Comparison of ENCODE assay signal across 1 cellular context in genomic region chr1:38875811-38876210, GRCh38.
TF ChIP-seq lines count a peak whose summit lies in the region.

No MANE protein-coding gene starts in this region.

TF ChIP-seq in WTC11, 78 proteins besides CTCF, POLR2A, EP300 and RAD21 (continued from another document):
- TF ChIP-seq, protein P1, sequence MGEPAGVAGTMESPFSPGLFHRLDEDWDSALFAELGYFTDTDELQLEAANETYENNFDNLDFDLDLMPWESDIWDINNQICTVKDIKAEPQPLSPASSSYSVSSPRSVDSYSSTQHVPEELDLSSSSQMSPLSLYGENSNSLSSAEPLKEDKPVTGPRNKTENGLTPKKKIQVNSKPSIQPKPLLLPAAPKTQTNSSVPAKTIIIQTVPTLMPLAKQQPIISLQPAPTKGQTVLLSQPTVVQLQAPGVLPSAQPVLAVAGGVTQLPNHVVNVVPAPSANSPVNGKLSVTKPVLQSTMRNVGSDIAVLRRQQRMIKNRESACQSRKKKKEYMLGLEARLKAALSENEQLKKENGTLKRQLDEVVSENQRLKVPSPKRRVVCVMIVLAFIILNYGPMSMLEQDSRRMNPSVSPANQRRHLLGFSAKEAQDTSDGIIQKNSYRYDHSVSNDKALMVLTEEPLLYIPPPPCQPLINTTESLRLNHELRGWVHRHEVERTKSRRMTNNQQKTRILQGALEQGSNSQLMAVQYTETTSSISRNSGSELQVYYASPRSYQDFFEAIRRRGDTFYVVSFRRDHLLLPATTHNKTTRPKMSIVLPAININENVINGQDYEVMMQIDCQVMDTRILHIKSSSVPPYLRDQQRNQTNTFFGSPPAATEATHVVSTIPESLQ (CRISPR knock-in tag; IDR thresholded peaks at IDR 0.05) = no peak
- TF ChIP-seq GABPB1 (CRISPR knock-in tag; IDR thresholded peaks at IDR 0.05) (no peak), SP1 (CRISPR knock-in tag; conservative IDR thresholded peaks at IDR 0.05) (no peak), ZBTB43 (CRISPR knock-in tag; IDR thresholded peaks at IDR 0.05) (no peak), RELA (CRISPR knock-in tag; IDR thresholded peaks at IDR 0.05; ENCODE audit: borderline replicate concordance) (no peak), IRF1 (CRISPR knock-in tag; IDR thresholded peaks at IDR 0.05) (no peak)
- TF ChIP-seq, protein P2, sequence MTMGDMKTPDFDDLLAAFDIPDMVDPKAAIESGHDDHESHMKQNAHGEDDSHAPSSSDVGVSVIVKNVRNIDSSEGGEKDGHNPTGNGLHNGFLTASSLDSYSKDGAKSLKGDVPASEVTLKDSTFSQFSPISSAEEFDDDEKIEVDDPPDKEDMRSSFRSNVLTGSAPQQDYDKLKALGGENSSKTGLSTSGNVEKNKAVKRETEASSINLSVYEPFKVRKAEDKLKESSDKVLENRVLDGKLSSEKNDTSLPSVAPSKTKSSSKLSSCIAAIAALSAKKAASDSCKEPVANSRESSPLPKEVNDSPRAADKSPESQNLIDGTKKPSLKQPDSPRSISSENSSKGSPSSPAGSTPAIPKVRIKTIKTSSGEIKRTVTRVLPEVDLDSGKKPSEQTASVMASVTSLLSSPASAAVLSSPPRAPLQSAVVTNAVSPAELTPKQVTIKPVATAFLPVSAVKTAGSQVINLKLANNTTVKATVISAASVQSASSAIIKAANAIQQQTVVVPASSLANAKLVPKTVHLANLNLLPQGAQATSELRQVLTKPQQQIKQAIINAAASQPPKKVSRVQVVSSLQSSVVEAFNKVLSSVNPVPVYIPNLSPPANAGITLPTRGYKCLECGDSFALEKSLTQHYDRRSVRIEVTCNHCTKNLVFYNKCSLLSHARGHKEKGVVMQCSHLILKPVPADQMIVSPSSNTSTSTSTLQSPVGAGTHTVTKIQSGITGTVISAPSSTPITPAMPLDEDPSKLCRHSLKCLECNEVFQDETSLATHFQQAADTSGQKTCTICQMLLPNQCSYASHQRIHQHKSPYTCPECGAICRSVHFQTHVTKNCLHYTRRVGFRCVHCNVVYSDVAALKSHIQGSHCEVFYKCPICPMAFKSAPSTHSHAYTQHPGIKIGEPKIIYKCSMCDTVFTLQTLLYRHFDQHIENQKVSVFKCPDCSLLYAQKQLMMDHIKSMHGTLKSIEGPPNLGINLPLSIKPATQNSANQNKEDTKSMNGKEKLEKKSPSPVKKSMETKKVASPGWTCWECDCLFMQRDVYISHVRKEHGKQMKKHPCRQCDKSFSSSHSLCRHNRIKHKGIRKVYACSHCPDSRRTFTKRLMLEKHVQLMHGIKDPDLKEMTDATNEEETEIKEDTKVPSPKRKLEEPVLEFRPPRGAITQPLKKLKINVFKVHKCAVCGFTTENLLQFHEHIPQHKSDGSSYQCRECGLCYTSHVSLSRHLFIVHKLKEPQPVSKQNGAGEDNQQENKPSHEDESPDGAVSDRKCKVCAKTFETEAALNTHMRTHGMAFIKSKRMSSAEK (CRISPR knock-in tag; IDR thresholded peaks at IDR 0.05; ENCODE audit: borderline replicate concordance) = no peak
